15 cellular contexts compared by ENCODE assay signal in the genomic region with DNA sequence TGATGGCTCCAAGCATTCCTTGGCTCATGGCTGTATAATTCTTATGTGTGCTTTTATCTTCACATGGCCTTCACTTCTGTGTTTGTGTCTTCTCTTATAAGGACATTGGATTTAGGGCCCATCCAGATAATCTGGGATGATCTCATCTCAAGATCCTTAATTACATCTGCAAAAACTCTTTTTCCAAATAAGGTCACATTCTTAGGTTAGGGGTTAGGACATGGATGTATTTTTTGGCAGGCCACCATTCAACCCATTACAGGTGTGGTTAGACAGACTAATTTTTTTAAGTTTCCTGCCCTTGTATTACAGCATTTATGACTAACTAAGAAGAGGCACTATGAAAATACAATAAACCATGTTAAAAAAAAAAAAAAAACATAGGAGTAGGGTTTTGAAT.
DNase-seq lines count a peak whose midpoint lies in the region; ATAC-seq, FAIRE-seq and TF ChIP-seq lines count a peak whose summit lies in the region.
"Had no signal": no experiment of that assay in that cellular context is flagged by ENCODE, and none has a peak within 500 bp of the region (broad histone marks: within the 10 kb centered on the region; RNA-seq: fewer than 3 reads in every experiment).

No MANE protein-coding gene starts in this region.

- intact Hi-C loops in right cardiac atrium (cut with DNase I): no loop called here

- H3K36me3 ChIP-seq in HEK293 (ENCODE audit: control insufficient read depth in 2 of 2, insufficient read depth in 1 of 2, low read length in 2 of 2): no peaks in the 10 kb centered on the region
- H3K36me3 ChIP-seq in astrocyte (ENCODE audit: insufficient read depth, low read length): no peaks in the 10 kb centered on the region
- H3K36me3 ChIP-seq: BE2C had no signal

- H3K4me3 ChIP-seq in HEK293 (ENCODE audit: low read depth, low read length): no peak overlapping the region
- H3K4me3 ChIP-seq in astrocyte (ENCODE audit: insufficient read depth, low read depth, low read length): no peak overlapping the region
- no peak overlapping the region for H3K4me3 ChIP-seq in right cardiac atrium (ENCODE audit: low read length)
- H3K4me3 ChIP-seq: A549 had no signal

- no peak overlapping the region for H2AFZ ChIP-seq in astrocyte (ENCODE audit: low read depth, low read length)

- in situ Hi-C loops in GM13977 (cut with MboI; ENCODE audit: low pct_unique_long_range_greater_than_20kb, low sequenced_read_pairs, unreplicated experiment): no loop called here

- H3K27me3 ChIP-seq in astrocyte (ENCODE audit: insufficient read depth, low read length) (no peaks in the 10 kb centered on the region), right cardiac atrium (ENCODE audit: control insufficient read depth, insufficient read depth) (no peaks in the 10 kb centered on the region)
- H3K27me3 ChIP-seq: BE2C had no signal

- POLR2A ChIA-PET in HEK293 (lab: Yijun Ruan, JAX): no interaction called here

- H3K9me3 ChIP-seq in HEK293 (ENCODE audit: control insufficient read depth, insufficient read depth, low read depth, low read length) (no peaks in the 10 kb centered on the region), astrocyte (ENCODE audit: insufficient read depth, low read depth, low read length) (no peaks in the 10 kb centered on the region), right cardiac atrium (ENCODE audit: control insufficient read depth, low read length) (no peaks in the 10 kb centered on the region)
- H3K9me3 ChIP-seq: A549, BE2C had no signal

- H3K27ac Mint-ChIP-seq in astrocyte (ENCODE audit: unreplicated experiment): no peak overlapping the region
- H3K27ac Mint-ChIP-seq in activated T-cell treated with anti-CD3 and anti-CD28 coated beads, Interleukin-2, amount 50 U/mL, for 24 hours: no peak overlapping the region
- H3K27ac Mint-ChIP-seq: CD4-positive, alpha-beta memory T cell had no signal

- H3K36me3 Mint-ChIP-seq in astrocyte (ENCODE audit: low read depth, unreplicated experiment): no peaks in the 10 kb centered on the region
- H3K36me3 Mint-ChIP-seq in activated T-cell treated with anti-CD3 and anti-CD28 coated beads, Interleukin-2, amount 50 U/mL, for 24 hours (ENCODE audit: low read depth): no peaks in the 10 kb centered on the region
- H3K36me3 Mint-ChIP-seq: CD4-positive, alpha-beta memory T cell had no signal

- peaks cover 3% of the 10 kb centered on the region for H3K9me3 Mint-ChIP-seq in astrocyte (ENCODE audit: unreplicated experiment)
- H3K9me3 Mint-ChIP-seq in activated T-cell treated with anti-CD3 and anti-CD28 coated beads, Interleukin-2, amount 50 U/mL, for 24 hours: no peaks in the 10 kb centered on the region

- no peaks in the 10 kb centered on the region for H3K27me3 Mint-ChIP-seq in astrocyte (ENCODE audit: low read depth, unreplicated experiment)
- H3K27me3 Mint-ChIP-seq in activated T-cell treated with anti-CD3 and anti-CD28 coated beads, Interleukin-2, amount 50 U/mL, for 24 hours: no peaks in the 10 kb centered on the region

- H3K4me2 ChIP-seq in astrocyte (ENCODE audit: low read length): no peak overlapping the region
- H3K4me2 ChIP-seq: A549 had no signal

- no peaks in the 10 kb centered on the region for H4K20me1 ChIP-seq in astrocyte (ENCODE audit: insufficient read depth, low read length)

- TF ChIP-seq CTCF in HEK293 (tag by site-specific recombination; IDR thresholded peaks at IDR 0.05): no peak
- TF ChIP-seq CTCF in astrocyte (IDR thresholded peaks at IDR 0.05; ENCODE audit: insufficient read depth, low read depth, low read length): no peak
- no peak for TF ChIP-seq CTCF in GM13977 (IDR thresholded peaks at IDR 0.05; ENCODE audit: extremely low read depth, insufficient read depth, missing control alignments)

- ATAC-seq in right cardiac atrium: no peak
- ATAC-seq: A549 had no signal

- FAIRE-seq in astrocyte (lab: Jason Lieb, UNC): no peak
- FAIRE-seq: A549 had no signal

- CTCF ChIA-PET in HEK293 (lab: Yijun Ruan, JAX): interaction anchor here (1.1 to 2.5 kb wide), 6 partner anchors 11 to 448 kb away, joined by 3 to 17 read pairs (median 4); partner anchors contain the start of gene UBE3D

- no peaks in the 10 kb centered on the region for H3K79me2 ChIP-seq in astrocyte (ENCODE audit: insufficient read depth, low read length)

- no peak overlapping the region for H3K27ac ChIP-seq in HEK293 (ENCODE audit: extremely low read depth, low read depth, low read length)
- no peak overlapping the region for H3K27ac ChIP-seq in astrocyte (ENCODE audit: low read depth, low read length)
- H3K27ac ChIP-seq in right cardiac atrium (ENCODE audit: low read length): no peak overlapping the region
- H3K27ac ChIP-seq: A549, C4-2B had no signal

- H3K4me1 ChIP-seq in HEK293 (ENCODE audit: control insufficient read depth, insufficient read depth, low read length) (no peaks in the 10 kb centered on the region), astrocyte (ENCODE audit: insufficient read depth, low read length) (no peaks in the 10 kb centered on the region), right cardiac atrium (ENCODE audit: control insufficient read depth, insufficient read depth, low read length) (no peaks in the 10 kb centered on the region)
- H3K4me1 ChIP-seq: A549, BE2C had no signal

- peaks cover 7% of the 10 kb centered on the region for H3K4me1 Mint-ChIP-seq in astrocyte (ENCODE audit: low read depth, unreplicated experiment)
- H3K4me1 Mint-ChIP-seq in activated T-cell treated with anti-CD3 and anti-CD28 coated beads, Interleukin-2, amount 50 U/mL, for 24 hours (ENCODE audit: low read depth): no peaks in the 10 kb centered on the region
- H3K4me1 Mint-ChIP-seq: CD4-positive, alpha-beta memory T cell had no signal

- peak; percentile 15 for DNase-seq in EH (ENCODE audit: low read depth)
- DNase-seq in astrocyte (ENCODE audit: low read depth): peak; percentile 16
- DNase-seq in glomerular visceral epithelial cell (ENCODE audit: extremely low spot score): peak; percentile 33
- no peak for DNase-seq in GM13977 (ENCODE audit: low spot score)
- no peak for DNase-seq in right cardiac atrium
- DNase-seq in activated T-cell treated with anti-CD3 and anti-CD28 coated beads, Interleukin-2, amount 50 U/mL, for 24 hours: no peak
- DNase-seq: BE2C; CD4-positive, alpha-beta memory T cell; DMS79; GF-D8; HCEC 1CT; IMR-90 had no signal

- H3K4me3 Mint-ChIP-seq in astrocyte (ENCODE audit: unreplicated experiment): no peak overlapping the region
- H3K4me3 Mint-ChIP-seq in activated T-cell treated with anti-CD3 and anti-CD28 coated beads, Interleukin-2, amount 50 U/mL, for 24 hours: no peak overlapping the region
- H3K4me3 Mint-ChIP-seq: CD4-positive, alpha-beta memory T cell had no signal

- no peak overlapping the region for H3K9ac ChIP-seq in astrocyte (ENCODE audit: low read length)

TF ChIP-seq in HEK293, 187 proteins besides CTCF, POLR2A, EP300 and RAD21:
- TF ChIP-seq KLF1 (tag by site-specific recombination; IDR thresholded peaks at IDR 0.05) (no peak), ZNF596 (tag by site-specific recombination; IDR thresholded peaks at IDR 0.05) (no peak), ZNF214 (tag by site-specific recombination; IDR thresholded peaks at IDR 0.05; ENCODE audit: borderline replicate concordance) (no peak), ZNF2 (tag by site-specific recombination; IDR thresholded peaks at IDR 0.05) (no peak), KLF8 (tag by site-specific recombination; IDR thresholded peaks at IDR 0.05) (peak; percentile 52; the same call in 1 of the 2 replicates), ZNF621 (tag by site-specific recombination; IDR thresholded peaks at IDR 0.05) (no peak), ZBTB10 (tag by site-specific recombination; IDR thresholded peaks at IDR 0.05) (no peak), HOXD13 (CRISPR knock-in tag; IDR thresholded peaks at IDR 0.05; ENCODE audit: borderline replicate concordance) (no peak)
- TF ChIP-seq, protein P1, sequence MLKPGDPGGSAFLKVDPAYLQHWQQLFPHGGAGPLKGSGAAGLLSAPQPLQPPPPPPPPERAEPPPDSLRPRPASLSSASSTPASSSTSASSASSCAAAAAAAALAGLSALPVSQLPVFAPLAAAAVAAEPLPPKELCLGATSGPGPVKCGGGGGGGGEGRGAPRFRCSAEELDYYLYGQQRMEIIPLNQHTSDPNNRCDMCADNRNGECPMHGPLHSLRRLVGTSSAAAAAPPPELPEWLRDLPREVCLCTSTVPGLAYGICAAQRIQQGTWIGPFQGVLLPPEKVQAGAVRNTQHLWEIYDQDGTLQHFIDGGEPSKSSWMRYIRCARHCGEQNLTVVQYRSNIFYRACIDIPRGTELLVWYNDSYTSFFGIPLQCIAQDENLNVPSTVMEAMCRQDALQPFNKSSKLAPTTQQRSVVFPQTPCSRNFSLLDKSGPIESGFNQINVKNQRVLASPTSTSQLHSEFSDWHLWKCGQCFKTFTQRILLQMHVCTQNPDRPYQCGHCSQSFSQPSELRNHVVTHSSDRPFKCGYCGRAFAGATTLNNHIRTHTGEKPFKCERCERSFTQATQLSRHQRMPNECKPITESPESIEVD (tag by site-specific recombination; IDR thresholded peaks at IDR 0.05): peak; percentile 29; the same call in 1 of the 2 replicates

Comparison
In these comparisons a context has a peak if more than half of its experiments do, and no peak if none do; other contexts are left out.
1. DNase-seq: peak in EH (single experiment), astrocyte (single experiment) and glomerular visceral epithelial cell (single experiment); none in GM13977 (single experiment), right cardiac atrium (0 of 3) and activated T-cell treated with anti-CD3 and anti-CD28 coated beads, Interleukin-2, amount 50 U/mL, for 24 hours (single experiment).